Comparison of ENCODE assay signal across 27 cellular contexts in the genomic region with DNA sequence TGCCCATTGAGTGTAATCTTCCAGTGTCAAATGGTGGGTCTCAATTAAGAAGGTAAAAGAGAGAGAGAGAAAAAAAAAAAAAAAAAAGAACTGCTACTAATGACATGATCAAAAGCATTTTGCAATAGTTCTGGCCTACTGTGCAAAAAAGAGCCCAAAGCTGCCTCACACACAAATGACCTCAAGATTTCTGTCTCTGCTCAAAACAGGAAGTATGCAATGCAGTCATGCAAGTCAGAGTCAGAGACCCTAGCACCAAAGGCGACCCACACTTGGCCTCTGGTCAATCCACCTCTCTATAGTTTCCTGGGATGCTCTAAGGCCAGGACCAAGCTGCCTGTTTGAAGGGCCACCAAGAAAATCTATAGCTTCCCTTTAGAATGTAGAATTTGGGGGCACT.
"Had no signal": no experiment of that assay in that cellular context is flagged by ENCODE, and none has a peak within 500 bp of the region (broad histone marks: within the 10 kb centered on the region; RNA-seq: fewer than 3 reads in every experiment).

No MANE protein-coding gene starts in this region.

- ATAC-seq: activated CD4-positive, CD25-positive, alpha-beta regulatory T cell treated with anti-CD3 and anti-CD28 coated beads, Interleukin-2, amount 50 U/mL, for 24 hours; effector memory CD8-positive, alpha-beta T cell; foreskin keratinocyte; heart left ventricle; lower lobe of right lung; natural killer cell had no signal

- H3K9me3 Mint-ChIP-seq: activated naive CD4-positive, alpha-beta T cell treated with anti-CD3 and anti-CD28 coated beads for 36 hours; activated naive CD8-positive, alpha-beta T cell treated with anti-CD3 and anti-CD28 coated beads for 36 hours; activated T-helper 1 cell treated with anti-CD3 and anti-CD28 coated beads, Interleukin-12 subunit alpha, Interleukin-12 subunit beta, Interleukin-2, Interleukin-4 antibody, amounts not matched to agents 30 ng/mL and 10 ng/mL and 1 ng/mL, durations not matched to agents 14 hours and 24 hours and 36 hours; effector memory CD8-positive, alpha-beta T cell; immature natural killer cell; natural killer cell had no signal

- H3K4me1 Mint-ChIP-seq: activated naive CD8-positive, alpha-beta T cell treated with anti-CD3 and anti-CD28 coated beads for 36 hours had no signal

- H3K27ac Mint-ChIP-seq: activated naive CD4-positive, alpha-beta T cell treated with anti-CD3 and anti-CD28 coated beads for 36 hours; activated naive CD8-positive, alpha-beta T cell treated with anti-CD3 and anti-CD28 coated beads for 36 hours; activated T-helper 1 cell treated with anti-CD3 and anti-CD28 coated beads, Interleukin-12 subunit alpha, Interleukin-12 subunit beta, Interleukin-2, Interleukin-4 antibody, amounts not matched to agents 30 ng/mL and 10 ng/mL and 1 ng/mL, durations not matched to agents 14 hours and 24 hours and 36 hours; effector memory CD8-positive, alpha-beta T cell; immature natural killer cell; natural killer cell had no signal

- H3K36me3 Mint-ChIP-seq: activated naive CD8-positive, alpha-beta T cell treated with anti-CD3 and anti-CD28 coated beads for 36 hours; immature natural killer cell; natural killer cell; neural progenitor cell had no signal

- H3K27me3 Mint-ChIP-seq: activated naive CD8-positive, alpha-beta T cell treated with anti-CD3 and anti-CD28 coated beads for 36 hours had no signal

- H3K4me3 Mint-ChIP-seq: activated naive CD4-positive, alpha-beta T cell treated with anti-CD3 and anti-CD28 coated beads for 36 hours; activated naive CD8-positive, alpha-beta T cell treated with anti-CD3 and anti-CD28 coated beads for 36 hours; activated T-helper 1 cell treated with anti-CD3 and anti-CD28 coated beads, Interleukin-12 subunit alpha, Interleukin-12 subunit beta, Interleukin-2, Interleukin-4 antibody, amounts not matched to agents 30 ng/mL and 10 ng/mL and 1 ng/mL, durations not matched to agents 14 hours and 24 hours and 36 hours; effector memory CD8-positive, alpha-beta T cell; immature natural killer cell; natural killer cell; neural progenitor cell had no signal

- DNase-seq: activated CD4-positive, alpha-beta T cell treated with anti-CD3 and anti-CD28 coated beads for 48 hours; activated CD4-positive, alpha-beta T cell treated with anti-CD3 and anti-CD28 coated beads, Interleukin-2, amount 50 U/mL, for 48 hours; activated CD8-positive, alpha-beta memory T cell treated with anti-CD3 and anti-CD28 coated beads for 24 hours; activated CD8-positive, alpha-beta memory T cell treated with anti-CD3 and anti-CD28 coated beads, Interleukin-2, amount 50 U/mL, for 4 hours; activated effector memory CD4-positive, alpha-beta T cell treated with anti-CD3 and anti-CD28 coated beads, Interleukin-2, amount 50 U/mL, for 16 hours; activated naive CD4-positive, alpha-beta T cell treated with anti-CD3 and anti-CD28 coated beads for 36 hours; activated naive CD8-positive, alpha-beta T cell treated with anti-CD3 and anti-CD28 coated beads for 36 hours; activated T-cell treated with anti-CD3 and anti-CD28 coated beads, Interleukin-2, amount 50 U/mL, for 1 hour; brain microvascular endothelial cell; cortex of kidney; effector memory CD8-positive, alpha-beta T cell; foreskin keratinocyte; heart left ventricle; hypothalamus; immature natural killer cell; kidney; lower lobe of right lung; mesenchymal stem cell; natural killer cell; stimulated activated CD4-positive, alpha-beta T cell treated with anti-CD3 and anti-CD28 coated beads, Interleukin-15, amount 100 ng/mL, for 24 hours; stimulated activated CD4-positive, alpha-beta T cell treated with anti-CD3 and anti-CD28 coated beads, Interleukin-2, amount 100 ng/mL, for 24 hours; stimulated activated naive CD4-positive, alpha-beta T cell; T1000; WERI-Rb-1 had no signal
